10 cellular contexts compared by ENCODE assay signal in genomic region chr2:62292190-62292589, GRCh38.
A peak's percentile ranks its signal among the peaks of the same experiment; 100 is the strongest.
DNase-seq lines count a peak whose midpoint lies in the region; ATAC-seq and TF ChIP-seq lines count a peak whose summit lies in the region.
"Had no signal": no experiment of that assay in that cellular context is flagged by ENCODE, and none has a peak within 500 bp of the region (broad histone marks: within the 10 kb centered on the region; RNA-seq: fewer than 3 reads in every experiment).

No MANE protein-coding gene starts in this region.

- CTCF ChIA-PET in CD4-positive, alpha-beta memory T cell (lab: Charles Lee; ENCODE audit: partially characterized antibody): no interaction called here

- H3K27me3 ChIP-seq in esophagus (ENCODE audit: control insufficient read depth in 1 of 2, insufficient read depth in 2 of 2, low read length in 2 of 2) (no peaks in the 10 kb centered on the region), osteoblast (ENCODE audit: insufficient read depth, low read length) (no peaks in the 10 kb centered on the region)
- no peaks in the 10 kb centered on the region for H3K27me3 ChIP-seq in CD4-positive, alpha-beta memory T cell (ENCODE audit: insufficient read depth, low read length)

- H3K4me3 Mint-ChIP-seq in CD4-positive, alpha-beta memory T cell: peak overlapping the region in 1 of 8 donors; percentile 27
- H3K4me3 Mint-ChIP-seq: neural crest cell had no signal

- peak overlapping the region; percentile 42 for H3K4me2 ChIP-seq in osteoblast (ENCODE audit: insufficient read depth, low read length)

- H3K9me3 Mint-ChIP-seq in CD4-positive, alpha-beta memory T cell: peaks cover 0 to 2% (median 0%) of the 10 kb centered on the region in 8 donors
- H3K9me3 Mint-ChIP-seq: neural crest cell had no signal

- H3K4me1 Mint-ChIP-seq in CD4-positive, alpha-beta memory T cell: peaks cover 4 to 16% (median 9%) of the 10 kb centered on the region in 4 donors
- H3K4me1 Mint-ChIP-seq: neural crest cell had no signal

- no peaks in the 10 kb centered on the region for H3K9me3 ChIP-seq in esophagus (ENCODE audit: control insufficient read depth in 2 of 2, insufficient read depth in 1 of 2, low read depth in 1 of 2, low read length in 1 of 2)
- H3K9me3 ChIP-seq in osteoblast (ENCODE audit: low read depth, low read length): no peaks in the 10 kb centered on the region
- no peaks in the 10 kb centered on the region for H3K9me3 ChIP-seq in CD4-positive, alpha-beta memory T cell (ENCODE audit: control insufficient read depth in 1 of 2, low read length in 2 of 2)

- 23 to 24% methylated on average over 4 of the region's 4 CpGs for WGBS in esophagus, 2 donors

- intact Hi-C loops in CD4-positive, alpha-beta memory T cell (cut with micrococcal nuclease): no loop called here

- H3K36me3 ChIP-seq in esophagus (ENCODE audit: control insufficient read depth in 2 of 2, insufficient read depth in 2 of 2, low read length in 1 of 2) (no peaks in the 10 kb centered on the region), osteoblast (ENCODE audit: insufficient read depth, low read length) (no peaks in the 10 kb centered on the region)
- no peaks in the 10 kb centered on the region for H3K36me3 ChIP-seq in CD4-positive, alpha-beta memory T cell (ENCODE audit: insufficient read depth, low read length)

- no peaks in the 10 kb centered on the region for H3K79me2 ChIP-seq in osteoblast (ENCODE audit: insufficient read depth, low read length)

- H3K4me1 ChIP-seq in esophagus (ENCODE audit: control insufficient read depth in 2 of 2, insufficient read depth in 2 of 2, low read length in 1 of 2): peaks cover 10 to 12% of the 10 kb centered on the region in 2 donors
- peaks cover 7% of the 10 kb centered on the region for H3K4me1 ChIP-seq in osteoblast (ENCODE audit: insufficient read depth, low read length)
- peaks cover 9% of the 10 kb centered on the region for H3K4me1 ChIP-seq in CD4-positive, alpha-beta memory T cell (ENCODE audit: insufficient read depth, low read length)

- ATAC-seq in HG03139 (IDR thresholded peaks at IDR 0.05; ENCODE audit: unreplicated experiment): no peak

- no peak overlapping the region for H3K4me3 ChIP-seq in esophagus (ENCODE audit: low read depth in 1 of 2, low read length in 2 of 2)
- peak overlapping the region; percentile 20 for H3K4me3 ChIP-seq in osteoblast (ENCODE audit: insufficient read depth, low read length)
- H3K4me3 ChIP-seq in CD4-positive, alpha-beta memory T cell (ENCODE audit: low read length in 2 of 2): no peak overlapping the region

- DNase-seq in DMS53 treated with DMSO at 0.1 percent for 48 hours (lab: John Stamatoyannopoulos, UW; ENCODE audit: unreplicated experiment) (peak; percentile 44), NCI-H510A (lab: John Stamatoyannopoulos, UW) (peak; percentile 51), osteoblast (ENCODE audit: insufficient read length, low spot score, missing footprints) (peak; percentile 55), NCI-H128 (lab: John Stamatoyannopoulos, UW; ENCODE audit: unreplicated experiment) (no peak), NCI-H1436 (lab: John Stamatoyannopoulos, UW) (no peak)
- no peak for DNase-seq in CD4-positive, alpha-beta memory T cell
- DNase-seq: stimulated activated CD8-positive, alpha-beta memory T cell treated with anti-CD3 and anti-CD28 coated beads, Interleukin-4, amount 100 ng/mL, for 48 hours had no signal

- H4K20me1 ChIP-seq in osteoblast (ENCODE audit: insufficient read depth, low read length): no peaks in the 10 kb centered on the region

- POLR2A ChIA-PET in CD4-positive, alpha-beta memory T cell (lab: Charles Lee; ENCODE audit: partially characterized antibody): no interaction called here

- H2AFZ ChIP-seq in osteoblast (ENCODE audit: low read length): no peak overlapping the region

- peak overlapping the region in 2 of 7 donors; percentile 55 to 61 for H3K27ac Mint-ChIP-seq in CD4-positive, alpha-beta memory T cell

- H3K27ac ChIP-seq in esophagus (ENCODE audit: low read depth in 2 of 2, low read length in 1 of 2) (peak overlapping the region; percentile 59 to 60), osteoblast (ENCODE audit: low read depth, low read length) (no peak overlapping the region)
- no peak overlapping the region for H3K27ac ChIP-seq in CD4-positive, alpha-beta memory T cell (ENCODE audit: low read depth, low read length)

- no peaks in the 10 kb centered on the region for H3K36me3 Mint-ChIP-seq in CD4-positive, alpha-beta memory T cell

- no peak for TF ChIP-seq CTCF in osteoblast (IDR thresholded peaks at IDR 0.05; ENCODE audit: extremely low read depth, low read depth, low read length)

- H3K27me3 Mint-ChIP-seq in CD4-positive, alpha-beta memory T cell: no peaks in the 10 kb centered on the region

Comparison
In these comparisons a context has a peak if more than half of its experiments do, and no peak if none do; other contexts are left out.
1. DNase-seq: peak in DMS53 treated with DMSO at 0.1 percent for 48 hours (single experiment), NCI-H510A (single experiment) and osteoblast (single experiment); none in CD4-positive, alpha-beta memory T cell (0 of 5), NCI-H128 (single experiment) and NCI-H1436 (single experiment).
2. H3K27ac ChIP-seq: peak in esophagus (2 of 2); none in osteoblast (single experiment) and CD4-positive, alpha-beta memory T cell (single experiment).